ENCODE assay signal across 8 cellular contexts in genomic region chr5:5394378-5394986, GRCh38. TPM values are rescaled to one million over a fixed set of nuclear protein-coding genes. Genes with fewer than 3 reads are reported as not detected.
A peak's percentile ranks its signal among the peaks of the same experiment; 100 is the strongest.
DNase-seq lines count a peak whose midpoint lies in the region; ATAC-seq and TF ChIP-seq lines count a peak whose summit lies in the region.
"Not testable (repeated sequence)": the region's sequence is repeated elsewhere in the genome, so short reads cannot be mapped to it uniquely, and the experiment has no call there.

No MANE protein-coding gene starts in this region.

- H3K4ac ChIP-seq in H9 (ENCODE audit: low read depth, low read length): not testable (repeated sequence)

- H4K5ac ChIP-seq in H9 (ENCODE audit: insufficient read length, low read depth, low read length): not testable (repeated sequence)

- H3K9ac ChIP-seq in H9 (ENCODE audit: extremely low read depth, insufficient read length, low read length): not testable (repeated sequence)

- H2BK12ac ChIP-seq in H9 (ENCODE audit: insufficient read length, low read depth, low read length): not testable (repeated sequence)

- not testable (repeated sequence) for H4K8ac ChIP-seq in H9 (replicated peaks; ENCODE audit: insufficient read length, low read depth, low read length)

- H3T11ph ChIP-seq in H9 (ENCODE audit: low read length): not testable (repeated sequence)

- not testable (repeated sequence) for H3K27ac Mint-ChIP-seq in H9

- H2BK5ac ChIP-seq in H9 (ENCODE audit: insufficient read length, low read length): not testable (repeated sequence)

- not testable (repeated sequence) for H3K27ac ChIP-seq in H9 (ENCODE audit: insufficient read length, low read depth, low read length); heart left ventricle; stomach

- DNase-seq in AML-193 (lab: John Stamatoyannopoulos, UW): peak; percentile 0
- DNase-seq in H9: peak; percentile 57
- peak; percentile 4 for DNase-seq in NCI-H2196 (lab: John Stamatoyannopoulos, UW; ENCODE audit: unreplicated experiment)
- peak; percentile 8 for DNase-seq in T1000 (lab: John Stamatoyannopoulos, UW)
- peak; percentile 43 for DNase-seq in cerebellum (ENCODE audit: low spot score)
- peak in 4 of 5 donors; percentile 28 to 62 (median 42) for DNase-seq in heart left ventricle
- peak in 2 of 3 donors; percentile 38 to 60 for DNase-seq in mucosa of descending colon
- peak; percentile 61 for DNase-seq in stomach

- no CpG with 5 or more reads among the region's 6 CpGs for WGBS in H9 (ENCODE audit: extremely low coverage, insufficient read length, low lambda C conversion rate)
- WGBS in heart left ventricle, 4 donors: 44 to 68% (median 61%) methylated on average over 6 of the region's 6 CpGs
- WGBS in stomach, 5 donors: 51 to 65% (median 53%) methylated on average over 4 to 6 of the region's 6 CpGs

- H3K9me3 Mint-ChIP-seq in H9: not testable (repeated sequence)

- H2BK120ac ChIP-seq in H9 (ENCODE audit: low read depth, low read length, poor library complexity, severe bottlenecking): not testable (repeated sequence)

- TF ChIP-seq CTCF in H9 (conservative IDR thresholded peaks at IDR 0.05) (peak; percentile 73), heart left ventricle (IDR thresholded peaks at IDR 0.05) (peak; percentile 37 to 66 (median 53)), stomach (IDR thresholded peaks at IDR 0.05) (peak in 5 of 7 experiments; percentile 28 to 53 (median 37))
- not testable (repeated sequence) for TF ChIP-seq CTCF in mucosa of descending colon (IDR thresholded peaks at IDR 0.05)

- H3K4me3 Mint-ChIP-seq in H9: not testable (repeated sequence)

- not testable (repeated sequence) for H4K20me1 ChIP-seq in H9 (ENCODE audit: control insufficient read depth, insufficient read depth, insufficient read length)

- not testable (repeated sequence) for H3K27me3 Mint-ChIP-seq in H9 (ENCODE audit: low read depth)

- ATAC-seq in heart left ventricle: peak in 3 of 4 donors; percentile 63 to 74 (median 68)
- not testable (repeated sequence) for ATAC-seq in mucosa of descending colon

- intact Hi-C loops in heart left ventricle (cut with DNase I): loop anchor here in 2 of 10 donors (2.0 kb wide), 1 partner anchor 254 kb away; the partner anchor contains the start of gene ADAMTS16 (in 2 of the 2)
- intact Hi-C loops in mucosa of descending colon (cut with DNase I, micrococcal nuclease); stomach (cut with DNase I; ENCODE audit: low total_unique reads): not testable (repeated sequence)

- H4K91ac ChIP-seq in H9 (ENCODE audit: insufficient read length, low read depth, low read length): not testable (repeated sequence)

- H2AK5ac ChIP-seq in H9 (ENCODE audit: insufficient read length, low read length): not testable (repeated sequence)

- not testable (repeated sequence) for H2BK20ac ChIP-seq in H9 (ENCODE audit: low read depth, low read length, poor library complexity, severe bottlenecking)

- H3K18ac ChIP-seq in H9 (ENCODE audit: insufficient read length, low read depth, low read length): not testable (repeated sequence)

- not testable (repeated sequence) for H3K79me1 ChIP-seq in H9 (ENCODE audit: insufficient read depth, low read depth, low read length, poor library complexity, severe bottlenecking)

- H3K4me1 Mint-ChIP-seq in H9: not testable (repeated sequence)

- not testable (repeated sequence) for H3K23me2 ChIP-seq in H9 (ENCODE audit: insufficient read length, low read depth, low read length, poor library complexity, severe bottlenecking)

- H3K4me3 ChIP-seq in heart left ventricle, mucosa of descending colon, stomach: not testable (repeated sequence)

- H3K56ac ChIP-seq in H9 (ENCODE audit: insufficient read length, low read depth, low read length): not testable (repeated sequence)

- not testable (repeated sequence) for H2AFZ ChIP-seq in H9 (ENCODE audit: low read length)

- not testable (repeated sequence) for TF ChIP-seq EP300 in stomach (IDR thresholded peaks at IDR 0.05)

- H3K23ac ChIP-seq in H9 (ENCODE audit: insufficient read length, low read depth, low read length): not testable (repeated sequence)

- not testable (repeated sequence) for H3K4me1 ChIP-seq in H9 (ENCODE audit: insufficient read depth, low read length); heart left ventricle; mucosa of descending colon (ENCODE audit: low read depth); stomach

- H2BK15ac ChIP-seq in H9 (ENCODE audit: low read depth, low read length): not testable (repeated sequence)

- H3K4me2 ChIP-seq in H9 (ENCODE audit: insufficient read depth, insufficient read length, low read length): not testable (repeated sequence)

- H3K27me3 ChIP-seq in H9 (ENCODE audit: insufficient read depth, low read length); heart left ventricle; stomach: not testable (repeated sequence)

- not testable (repeated sequence) for H3K79me2 ChIP-seq in H9 (ENCODE audit: insufficient read depth, low read length)

- not testable (repeated sequence) for H3K36me3 Mint-ChIP-seq in H9 (ENCODE audit: insufficient read depth in 1 of 3, low read depth in 3 of 3)

- H3K36me3 ChIP-seq in heart left ventricle; mucosa of descending colon (ENCODE audit: low read depth); stomach: not testable (repeated sequence)

- TF ChIP-seq POLR2A in heart left ventricle (IDR thresholded peaks at IDR 0.05); stomach (IDR thresholded peaks at IDR 0.05): not testable (repeated sequence)

- H3K9me3 ChIP-seq in H9 (ENCODE audit: control insufficient read depth, low read depth, low read length); heart left ventricle; mucosa of descending colon; stomach: not testable (repeated sequence)

- H3K14ac ChIP-seq in H9 (ENCODE audit: insufficient read depth, low read length): not testable (repeated sequence)

RNA-seq across cellular contexts. Expression of gene ICE1, which starts 28.0 kb away (rescaled TPM):
- total RNA-seq in H9 (2021): 45.1 and 47.1 TPM in 2 replicates
- 48.3 TPM for total RNA-seq in cerebellum
- 10 to 100 TPM; 15.0 to 21.4 (median 19.7) TPM for total RNA-seq in heart left ventricle
- 10 to 100 TPM in 1 of 2 donors, 1 to 10 TPM in 1; 4.8 to 11.6 TPM for polyA plus RNA-seq in heart left ventricle
- total RNA-seq in mucosa of descending colon: 10 to 100 TPM; 16.9 to 30.7 (median 18.1) TPM
- total RNA-seq in stomach: 10 to 100 TPM; 16.5 to 44.1 (median 20.1) TPM
- polyA plus RNA-seq in stomach: 1 to 10 TPM; 4.0 to 4.9 (median 4.7) TPM

Comparison
In these comparisons a context has a peak if more than half of its experiments do, and no peak if none do; other contexts are left out.
1. DNase-seq: peak in every context shown above with its lines; median percentile 61 in stomach; 57 in H9; 49 in mucosa of descending colon; 43 in cerebellum; 42 in heart left ventricle; 8 in T1000; 4 in NCI-H2196; 0 in AML-193.